In the genomic region with DNA sequence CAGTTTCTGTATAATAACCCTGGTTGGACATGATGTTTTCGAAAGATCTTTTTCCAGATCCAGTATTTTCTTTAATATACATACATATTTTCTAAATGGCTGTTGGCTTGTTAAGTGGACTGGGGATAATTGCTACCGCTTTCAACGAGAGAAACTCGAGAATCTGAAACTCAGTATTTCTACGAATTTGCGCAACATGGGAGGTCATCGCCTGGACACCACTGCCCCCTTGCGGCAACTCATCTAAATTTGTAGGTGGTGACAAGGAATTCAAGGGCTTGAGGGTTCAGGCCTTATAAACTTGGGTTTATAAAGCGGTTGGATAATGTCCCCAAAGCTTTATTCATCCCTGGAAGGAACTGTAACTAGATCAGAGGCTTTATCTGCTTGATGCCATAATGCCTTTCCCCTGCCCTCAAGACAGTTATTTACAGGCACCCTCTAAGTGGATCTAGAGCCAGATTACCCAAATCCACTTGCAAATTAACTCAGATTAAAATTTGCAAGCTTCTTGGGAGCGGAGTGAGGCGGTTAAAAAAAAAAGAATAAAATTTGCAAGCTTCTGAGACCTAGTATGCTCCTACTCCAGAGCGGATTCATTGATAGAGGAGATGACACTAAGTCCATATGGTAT, we compare ENCODE assay signal across 8 cellular contexts. TPM values are rescaled to one million over a fixed set of nuclear protein-coding genes. Genes with fewer than 3 reads are reported as not detected.
DNase-seq lines count a peak whose midpoint lies in the region; ATAC-seq lines count a peak whose summit lies in the region.

No MANE protein-coding gene starts in this region.

- DNase-seq in NCI-H2196 (lab: John Stamatoyannopoulos, UW; ENCODE audit: unreplicated experiment) (peak; percentile 59), NCI-H2196 treated with DMSO at 0.1 percent for 48 hours (lab: John Stamatoyannopoulos, UW; ENCODE audit: unreplicated experiment) (no peak), NCI-H146 treated with DMSO at 0.1 percent for 48 hours (lab: John Stamatoyannopoulos, UW; ENCODE audit: unreplicated experiment) (peak; percentile 50), cerebellar cortex (ENCODE audit: low spot score) (peak; percentile 80), left lobe of liver (ENCODE audit: low spot score) (peak; percentile 75)
- DNase-seq in activated CD4-positive, CD25-positive, alpha-beta regulatory T cell (lab: John Stamatoyannopoulos, UW): peak; percentile 41 to 65 (median 48)
- DNase-seq in stimulated activated CD4-positive, alpha-beta T cell treated with anti-CD3 and anti-CD28 coated beads, Interleukin-2, amount 100 ng/mL, for 24 hours: peak; percentile 87

- peak; percentile 36 for ATAC-seq in HG02763 (IDR thresholded peaks at IDR 0.05; ENCODE audit: unreplicated experiment)
- ATAC-seq in left lobe of liver: peak; percentile 78

RNA-seq across cellular contexts. Expression of a gene that starts 21.3 kb away (rescaled TPM):
- not detected for total RNA-seq in left lobe of liver

RNA-seq across cellular contexts. Expression of a gene that starts 37.9 kb away (rescaled TPM):
- total RNA-seq in left lobe of liver: not detected
